1 cellular context compared by ENCODE assay signal in the genomic region with DNA sequence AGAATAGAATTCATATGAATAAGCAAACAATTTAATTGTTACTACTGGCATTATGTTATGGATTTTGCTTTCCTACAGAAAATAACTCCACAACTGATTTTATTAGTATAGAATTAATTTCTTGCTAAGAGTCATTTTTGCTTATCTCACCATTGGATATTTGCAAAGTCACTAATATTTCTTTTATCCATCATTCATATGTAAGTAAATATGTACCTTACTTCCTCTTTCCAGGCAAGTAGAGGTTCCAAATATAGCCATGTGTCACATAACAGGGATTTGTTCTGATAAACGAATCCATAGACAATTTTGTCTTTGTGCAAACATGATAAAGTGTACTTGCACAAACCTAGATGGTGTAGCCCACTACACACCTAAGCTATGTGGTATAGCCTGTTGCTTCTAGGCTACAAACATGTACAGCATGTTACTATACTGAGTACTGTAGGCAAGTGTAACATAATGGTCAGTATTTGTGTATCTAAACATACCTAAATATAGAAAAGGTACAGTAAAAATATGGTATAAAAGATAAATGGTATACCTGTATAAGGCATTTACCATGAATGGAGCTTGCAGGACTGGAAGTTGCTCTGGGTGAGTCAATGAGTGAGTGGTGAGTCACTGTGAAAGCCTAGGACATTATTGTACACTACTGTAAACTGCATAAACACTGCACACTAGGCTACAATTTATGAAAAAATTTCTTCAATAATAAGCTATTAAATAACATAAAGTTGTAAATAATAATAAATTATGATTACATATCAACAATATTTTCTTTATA.
A peak's percentile ranks its signal among the peaks of the same experiment; 100 is the strongest.
TF ChIP-seq lines count a peak whose summit lies in the region.

No MANE protein-coding gene starts in this region.

TF ChIP-seq in SK-N-SH, 30 proteins besides CTCF, POLR2A, EP300 and RAD21 (continued from another document):
- TF ChIP-seq SIN3A (IDR thresholded peaks at IDR 0.05; ENCODE audit: borderline replicate concordance, low read depth, low read length) (no peak), YY1 (IDR thresholded peaks at IDR 0.05; ENCODE audit: low read depth) (no peak), FOSL2 (IDR thresholded peaks at IDR 0.05; ENCODE audit: borderline replicate concordance, low read depth) (peak; percentile 80), RFX5 (IDR thresholded peaks at IDR 0.05; ENCODE audit: low read length) (no peak), MXI1 (IDR thresholded peaks at IDR 0.05; ENCODE audit: low read depth, low read length) (no peak), SMC3 (IDR thresholded peaks at IDR 0.05; ENCODE audit: low read depth, low read length) (no peak), JUND (IDR thresholded peaks at IDR 0.05) (peak; percentile 45; the same call in 1 of the 2 replicates), POLR2AphosphoS5 (IDR thresholded peaks at IDR 0.05; ENCODE audit: low read depth, low read length) (no peak)
- TF ChIP-seq, protein P1, sequence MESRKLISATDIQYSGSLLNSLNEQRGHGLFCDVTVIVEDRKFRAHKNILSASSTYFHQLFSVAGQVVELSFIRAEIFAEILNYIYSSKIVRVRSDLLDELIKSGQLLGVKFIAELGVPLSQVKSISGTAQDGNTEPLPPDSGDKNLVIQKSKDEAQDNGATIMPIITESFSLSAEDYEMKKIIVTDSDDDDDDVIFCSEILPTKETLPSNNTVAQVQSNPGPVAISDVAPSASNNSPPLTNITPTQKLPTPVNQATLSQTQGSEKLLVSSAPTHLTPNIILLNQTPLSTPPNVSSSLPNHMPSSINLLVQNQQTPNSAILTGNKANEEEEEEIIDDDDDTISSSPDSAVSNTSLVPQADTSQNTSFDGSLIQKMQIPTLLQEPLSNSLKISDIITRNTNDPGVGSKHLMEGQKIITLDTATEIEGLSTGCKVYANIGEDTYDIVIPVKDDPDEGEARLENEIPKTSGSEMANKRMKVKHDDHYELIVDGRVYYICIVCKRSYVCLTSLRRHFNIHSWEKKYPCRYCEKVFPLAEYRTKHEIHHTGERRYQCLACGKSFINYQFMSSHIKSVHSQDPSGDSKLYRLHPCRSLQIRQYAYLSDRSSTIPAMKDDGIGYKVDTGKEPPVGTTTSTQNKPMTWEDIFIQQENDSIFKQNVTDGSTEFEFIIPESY (IDR thresholded peaks at IDR 0.05; ENCODE audit: borderline replicate concordance, low read depth), result no peak
- TF ChIP-seq, protein P2, sequence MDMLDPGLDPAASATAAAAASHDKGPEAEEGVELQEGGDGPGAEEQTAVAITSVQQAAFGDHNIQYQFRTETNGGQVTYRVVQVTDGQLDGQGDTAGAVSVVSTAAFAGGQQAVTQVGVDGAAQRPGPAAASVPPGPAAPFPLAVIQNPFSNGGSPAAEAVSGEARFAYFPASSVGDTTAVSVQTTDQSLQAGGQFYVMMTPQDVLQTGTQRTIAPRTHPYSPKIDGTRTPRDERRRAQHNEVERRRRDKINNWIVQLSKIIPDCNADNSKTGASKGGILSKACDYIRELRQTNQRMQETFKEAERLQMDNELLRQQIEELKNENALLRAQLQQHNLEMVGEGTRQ (IDR thresholded peaks at IDR 0.05; ENCODE audit: borderline replicate concordance, low read depth, low read length), result no peak
- TF ChIP-seq, protein P3, sequence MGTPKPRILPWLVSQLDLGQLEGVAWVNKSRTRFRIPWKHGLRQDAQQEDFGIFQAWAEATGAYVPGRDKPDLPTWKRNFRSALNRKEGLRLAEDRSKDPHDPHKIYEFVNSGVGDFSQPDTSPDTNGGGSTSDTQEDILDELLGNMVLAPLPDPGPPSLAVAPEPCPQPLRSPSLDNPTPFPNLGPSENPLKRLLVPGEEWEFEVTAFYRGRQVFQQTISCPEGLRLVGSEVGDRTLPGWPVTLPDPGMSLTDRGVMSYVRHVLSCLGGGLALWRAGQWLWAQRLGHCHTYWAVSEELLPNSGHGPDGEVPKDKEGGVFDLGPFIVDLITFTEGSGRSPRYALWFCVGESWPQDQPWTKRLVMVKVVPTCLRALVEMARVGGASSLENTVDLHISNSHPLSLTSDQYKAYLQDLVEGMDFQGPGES (IDR thresholded peaks at IDR 0.05; ENCODE audit: low read depth, low read length), result no peak
